ENCODE assay signal across 11 cellular contexts in genomic region chr1:161168906-161169305, GRCh38.
"Had no signal": no experiment of that assay in that cellular context is flagged by ENCODE, and none has a peak within 500 bp of the region (broad histone marks: within the 10 kb centered on the region; RNA-seq: fewer than 3 reads in every experiment).

No MANE protein-coding gene starts in this region.

- H3K4me3 ChIP-seq: gastroesophageal sphincter, skin epidermis, tibial nerve had no signal

- DNase-seq: activated CD4-positive, alpha-beta memory T cell treated with anti-CD3 and anti-CD28 coated beads for 36 hours; activated naive CD8-positive, alpha-beta T cell treated with anti-CD3 and anti-CD28 coated beads, Interleukin-2, amount 50 U/mL, for 24 hours; effector memory CD4-positive, alpha-beta T cell; mesendoderm; SHP77 had no signal

- FAIRE-seq: astrocyte had no signal

- ATAC-seq: activated naive CD8-positive, alpha-beta T cell treated with anti-CD3 and anti-CD28 coated beads, Interleukin-2, amount 50 U/mL, for 24 hours; gastroesophageal sphincter had no signal

- H3K9me3 Mint-ChIP-seq: activated CD4-positive, alpha-beta memory T cell treated with anti-CD3 and anti-CD28 coated beads for 36 hours; activated naive CD8-positive, alpha-beta T cell treated with anti-CD3 and anti-CD28 coated beads, Interleukin-2, amount 50 U/mL, for 24 hours; T-helper 2 cell treated with Interferon-gamma antibody and Interleukin-4, amounts not matched to agents 5 μg/mL and 100 μg/mL, for 36 hours had no signal

- H3K27ac ChIP-seq: gastroesophageal sphincter, neutrophil, skin epidermis, tibial nerve had no signal

- H3K27me3 Mint-ChIP-seq: activated CD4-positive, alpha-beta memory T cell treated with anti-CD3 and anti-CD28 coated beads for 36 hours; activated naive CD8-positive, alpha-beta T cell treated with anti-CD3 and anti-CD28 coated beads, Interleukin-2, amount 50 U/mL, for 24 hours had no signal

- H3K27ac Mint-ChIP-seq: activated naive CD8-positive, alpha-beta T cell treated with anti-CD3 and anti-CD28 coated beads, Interleukin-2, amount 50 U/mL, for 24 hours had no signal

- H3K27me3 ChIP-seq: gastroesophageal sphincter, neutrophil, tibial nerve had no signal
